ENCODE assay signal across 17 cellular contexts in the genomic region with DNA sequence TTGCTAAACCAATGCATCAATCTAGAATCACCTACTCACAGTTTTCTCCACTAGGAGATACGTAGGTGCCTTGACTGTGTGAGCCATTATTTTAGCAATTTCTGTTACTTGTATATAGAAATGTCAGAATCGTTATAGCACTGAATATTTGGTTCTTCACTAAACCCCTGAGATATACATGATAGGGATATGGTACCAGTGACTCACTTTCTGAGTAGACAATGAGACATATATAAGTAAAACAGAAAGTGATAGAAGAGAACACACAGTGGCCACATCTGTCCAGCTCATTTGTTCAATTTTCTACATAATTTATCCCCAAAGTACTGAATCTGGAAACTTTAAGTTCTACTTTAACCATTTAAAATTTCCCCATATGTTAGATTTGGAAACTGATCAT.
DNase-seq lines count a peak whose midpoint lies in the region; ATAC-seq lines count a peak whose summit lies in the region.
"Had no signal": no experiment of that assay in that cellular context is flagged by ENCODE, and none has a peak within 500 bp of the region (broad histone marks: within the 10 kb centered on the region; RNA-seq: fewer than 3 reads in every experiment).

No MANE protein-coding gene starts in this region.

- H3K27me3 Mint-ChIP-seq in activated T-cell treated with anti-CD3 and anti-CD28 coated beads, Interleukin-2, amount 50 U/mL, for 4 hours (ENCODE audit: low read depth), result no peaks in the 10 kb centered on the region
- H3K27me3 Mint-ChIP-seq in activated T-helper 17 cell treated with anti-CD3 and anti-CD28 coated beads, Interleukin-2, amount 50 U/mL, for 72 hours, result no peaks in the 10 kb centered on the region
- no peaks in the 10 kb centered on the region for H3K27me3 Mint-ChIP-seq in stimulated activated naive CD8-positive, alpha-beta T cell treated with anti-CD3 and anti-CD28 coated beads, Interleukin-15, Interleukin-2, amounts not matched to agents 100 ng/mL and 50 ng/mL, for 24 hours

- no peak for DNase-seq in activated T-cell treated with anti-CD3 and anti-CD28 coated beads, Interleukin-2, amount 50 U/mL, for 4 hours
- no peak for DNase-seq in activated T-cell treated with anti-CD3 and anti-CD28 coated beads for 4 hours
- no peak for DNase-seq in NCI-H2029 (lab: John Stamatoyannopoulos, UW)
- DNase-seq in left lobe of liver (ENCODE audit: low spot score), result no peak
- DNase-seq: ACHN, C1 segment of cervical spinal cord, DND-41, GOT3, NCI-H1694 treated with DMSO at 0.1 percent for 48 hours, NCI-H2107, NCI-H510A, NCI-H748 treated with DMSO at 0.1 percent for 48 hours, Right ventricle myocardium superior had no signal

- peak; percentile 88 to 94 for ATAC-seq in activated T-cell treated with anti-CD3 and anti-CD28 coated beads, Interleukin-2, amount 50 U/mL, for 4 hours
- ATAC-seq in GM21529 (IDR thresholded peaks at IDR 0.05; ENCODE audit: unreplicated experiment) (peak; percentile 65), left lobe of liver (no peak)
- peak; percentile 94 for ATAC-seq in activated T-helper 17 cell treated with anti-CD3 and anti-CD28 coated beads, Interleukin-2, amount 50 U/mL, for 72 hours (replicated peaks)
- ATAC-seq: HCT116 had no signal

- H3K36me3 Mint-ChIP-seq in activated T-cell treated with anti-CD3 and anti-CD28 coated beads, Interleukin-2, amount 50 U/mL, for 4 hours (ENCODE audit: insufficient read depth), result peaks cover 22% of the 10 kb centered on the region
- H3K36me3 Mint-ChIP-seq in activated T-helper 17 cell treated with anti-CD3 and anti-CD28 coated beads, Interleukin-2, amount 50 U/mL, for 72 hours (ENCODE audit: low read depth), result peaks cover 95% of the 10 kb centered on the region
- H3K36me3 Mint-ChIP-seq in stimulated activated naive CD8-positive, alpha-beta T cell treated with anti-CD3 and anti-CD28 coated beads, Interleukin-15, Interleukin-2, amounts not matched to agents 100 ng/mL and 50 ng/mL, for 24 hours (ENCODE audit: low read depth), result peaks cover 16% of the 10 kb centered on the region

- H3K4me3 Mint-ChIP-seq in activated T-cell treated with anti-CD3 and anti-CD28 coated beads, Interleukin-2, amount 50 U/mL, for 4 hours, result no peak overlapping the region
- H3K4me3 Mint-ChIP-seq in activated T-helper 17 cell treated with anti-CD3 and anti-CD28 coated beads, Interleukin-2, amount 50 U/mL, for 72 hours, result peak overlapping the region; percentile 66
- no peak overlapping the region for H3K4me3 Mint-ChIP-seq in stimulated activated naive CD8-positive, alpha-beta T cell treated with anti-CD3 and anti-CD28 coated beads, Interleukin-15, Interleukin-2, amounts not matched to agents 100 ng/mL and 50 ng/mL, for 24 hours

- H3K4me1 Mint-ChIP-seq in activated T-cell treated with anti-CD3 and anti-CD28 coated beads, Interleukin-2, amount 50 U/mL, for 4 hours (ENCODE audit: low read depth), result peaks cover 22% of the 10 kb centered on the region
- peaks cover 41% of the 10 kb centered on the region for H3K4me1 Mint-ChIP-seq in activated T-helper 17 cell treated with anti-CD3 and anti-CD28 coated beads, Interleukin-2, amount 50 U/mL, for 72 hours
- H3K4me1 Mint-ChIP-seq in stimulated activated naive CD8-positive, alpha-beta T cell treated with anti-CD3 and anti-CD28 coated beads, Interleukin-15, Interleukin-2, amounts not matched to agents 100 ng/mL and 50 ng/mL, for 24 hours (ENCODE audit: low read depth), result peaks cover 5% of the 10 kb centered on the region

- peak overlapping the region; percentile 90 for H3K27ac Mint-ChIP-seq in activated T-helper 17 cell treated with anti-CD3 and anti-CD28 coated beads, Interleukin-2, amount 50 U/mL, for 72 hours
- peak overlapping the region; percentile 61 for H3K27ac Mint-ChIP-seq in stimulated activated naive CD8-positive, alpha-beta T cell treated with anti-CD3 and anti-CD28 coated beads, Interleukin-15, Interleukin-2, amounts not matched to agents 100 ng/mL and 50 ng/mL, for 24 hours

- peaks cover 24% of the 10 kb centered on the region for H3K9me3 Mint-ChIP-seq in activated T-cell treated with anti-CD3 and anti-CD28 coated beads, Interleukin-2, amount 50 U/mL, for 4 hours
- H3K9me3 Mint-ChIP-seq in activated T-helper 17 cell treated with anti-CD3 and anti-CD28 coated beads, Interleukin-2, amount 50 U/mL, for 72 hours, result peaks cover 12% of the 10 kb centered on the region
- H3K9me3 Mint-ChIP-seq in stimulated activated naive CD8-positive, alpha-beta T cell treated with anti-CD3 and anti-CD28 coated beads, Interleukin-15, Interleukin-2, amounts not matched to agents 100 ng/mL and 50 ng/mL, for 24 hours, result peaks cover 33% of the 10 kb centered on the region
